29 cellular contexts compared by ENCODE assay signal in the genomic region with DNA sequence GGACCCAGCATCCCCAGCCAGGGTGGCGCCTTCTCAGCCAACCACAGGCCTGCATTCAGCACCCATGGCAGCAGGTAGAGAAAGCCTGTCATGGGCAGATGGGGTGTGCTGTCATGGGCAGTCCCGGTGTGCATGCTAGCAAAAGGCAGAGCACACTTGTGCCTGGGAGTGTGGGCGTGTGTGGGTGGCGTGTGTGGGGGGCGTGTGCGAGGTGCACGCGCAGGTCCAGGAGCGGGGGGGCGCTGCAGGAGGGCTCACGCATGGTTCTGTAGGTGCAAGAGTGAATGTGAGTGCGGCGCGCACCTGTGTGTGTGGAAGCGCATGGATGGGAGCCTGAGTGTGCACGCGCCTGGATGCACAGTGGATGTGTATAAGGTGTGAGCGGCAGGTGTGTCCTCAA.
"Had no signal": no experiment of that assay in that cellular context is flagged by ENCODE, and none has a peak within 500 bp of the region (broad histone marks: within the 10 kb centered on the region; RNA-seq: fewer than 3 reads in every experiment).

No MANE protein-coding gene starts in this region.

- H3K27me3 ChIP-seq: ascending aorta, cardiac muscle cell, SJCRH30 had no signal

- DNase-seq: activated CD4-positive, alpha-beta T cell treated with anti-CD3 and anti-CD28 coated beads, Interleukin-2, amount 10 ng/mL, durations not matched to agents 24 days and 14 days; activated CD4-positive, alpha-beta T cell treated with anti-CD3 and anti-CD28 coated beads, Interleukin-2, amount 50 U/mL, for 4 hours; activated CD8-positive, alpha-beta T cell treated with anti-CD3 and anti-CD28 coated beads for 36 hours; activated effector memory CD4-positive, alpha-beta T cell treated with anti-CD3 and anti-CD28 coated beads, Interleukin-2, amount 50 U/mL, for 16 hours; activated naive CD4-positive, alpha-beta T cell; activated naive CD4-positive, alpha-beta T cell treated with anti-CD3 and anti-CD28 coated beads, Interleukin-2, amount 50 U/mL, for 16 hours; activated naive CD8-positive, alpha-beta T cell treated with anti-CD3 and anti-CD28 coated beads for 36 hours; activated T-cell treated with anti-CD3 and anti-CD28 coated beads, Interleukin-2, amount 50 U/mL, for 1 hour; activated T-cell treated with anti-CD3 and anti-CD28 coated beads, Interleukin-2, amount 50 U/mL, for 72 hours; amniotic stem cell; MM.1S; MV-4-11; NCI-H1092; NCI-H1436 treated with DMSO at 0.1 percent for 48 hours; NCI-H1694 treated with DMSO at 0.1 percent for 48 hours; NCI-H2029 treated with DMSO at 0.1 percent for 48 hours; NCI-H2107; NCI-H226; NCI-H446 treated with DMSO at 0.1 percent for 48 hours; NCI-H69; NCI-H82; SHP77; SJCRH30 had no signal

- H3K4me3 ChIP-seq: ascending aorta, cardiac muscle cell, SJCRH30, SK-N-MC had no signal

- H3K4me2 ChIP-seq: KMS-11 had no signal

- H3K36me3 ChIP-seq: SJCRH30 had no signal

- ATAC-seq: activated CD8-positive, alpha-beta T cell treated with anti-CD3 and anti-CD28 coated beads for 36 hours; activated T-cell treated with anti-CD3 and anti-CD28 coated beads, Interleukin-2, amount 50 U/mL, for 72 hours; activated T-helper 17 cell treated with anti-CD3 and anti-CD28 coated beads, Interleukin-2, amount 50 U/mL, for 72 hours; Panc1 had no signal

- H3K9ac ChIP-seq: KMS-11 had no signal

- H3K9me3 ChIP-seq: ascending aorta, SJCRH30 had no signal

- H3K27ac ChIP-seq: ascending aorta, cardiac muscle cell, KMS-11, SJCRH30, SK-N-MC had no signal
